In the genomic region with DNA sequence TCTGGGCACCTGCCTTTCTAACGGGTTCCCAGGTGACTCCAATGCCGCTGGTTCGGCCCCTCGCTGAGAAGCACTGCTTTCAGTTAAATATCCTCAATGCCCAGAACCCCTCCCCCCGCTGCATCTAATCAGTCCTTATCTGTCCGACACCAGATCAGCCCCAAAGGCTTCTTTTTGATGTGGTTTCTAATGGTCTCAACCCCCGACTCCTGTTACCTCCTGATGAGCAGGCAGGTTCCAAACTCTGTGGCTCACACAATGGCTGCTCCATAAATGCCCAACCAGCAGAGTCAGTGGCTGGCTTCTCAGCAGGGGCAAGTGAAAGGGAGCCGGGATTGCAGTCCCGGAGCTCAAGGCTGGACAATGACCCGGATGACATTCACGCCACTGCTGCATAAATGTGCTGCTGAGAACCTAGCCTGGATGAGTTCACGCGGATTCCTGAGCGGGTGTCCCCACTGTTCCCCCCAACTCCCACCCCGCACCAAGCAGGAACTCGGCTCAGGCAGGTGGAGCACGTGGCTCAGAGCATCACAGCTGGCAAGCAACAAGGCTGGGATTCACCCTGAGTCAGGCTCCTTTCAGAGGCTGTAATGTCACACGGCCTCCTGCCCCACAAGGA, we compare ENCODE assay signal across 15 cellular contexts. TPM values are rescaled to one million over a fixed set of nuclear protein-coding genes. Genes with fewer than 3 reads are reported as not detected.
DNase-seq lines count a peak whose midpoint lies in the region; ATAC-seq and TF ChIP-seq lines count a peak whose summit lies in the region.
"Had no signal": no experiment of that assay in that cellular context is flagged by ENCODE, and none has a peak within 500 bp of the region (broad histone marks: within the 10 kb centered on the region; RNA-seq: fewer than 3 reads in every experiment).

No MANE protein-coding gene starts in this region.

- no peaks in the 10 kb centered on the region for H3K9me3 Mint-ChIP-seq in neural progenitor cell
- no peaks in the 10 kb centered on the region for H3K9me3 Mint-ChIP-seq in effector memory CD8-positive, alpha-beta T cell
- H3K9me3 Mint-ChIP-seq: CD4-positive, alpha-beta memory T cell; central memory CD8-positive, alpha-beta T cell had no signal

- H2AFZ ChIP-seq in neural progenitor cell (replicated peaks) = no peak overlapping the region

- H3K36me3 ChIP-seq in neural progenitor cell = no peaks in the 10 kb centered on the region
- H3K36me3 ChIP-seq: SJSA1 had no signal

- no peak for TF ChIP-seq CTCF in neural progenitor cell (IDR thresholded peaks at IDR 0.05)

- no peak for ATAC-seq in HG02678 (IDR thresholded peaks at IDR 0.05; ENCODE audit: unreplicated experiment)
- no peak for ATAC-seq in effector memory CD8-positive, alpha-beta T cell (replicated peaks)
- ATAC-seq: sciatic nerve had no signal

- no peak overlapping the region for H3K4me3 ChIP-seq in neural progenitor cell
- H3K4me3 ChIP-seq: SJSA1 had no signal

- no peaks in the 10 kb centered on the region for H3K27me3 ChIP-seq in neural progenitor cell

- H3K9ac ChIP-seq in neural progenitor cell = no peak overlapping the region

- H3K79me2 ChIP-seq in neural progenitor cell (ENCODE audit: low read depth) = no peaks in the 10 kb centered on the region

- no peaks in the 10 kb centered on the region for H3K9me3 ChIP-seq in neural progenitor cell (ENCODE audit: low read depth)
- H3K9me3 ChIP-seq: SJSA1 had no signal

- TF ChIP-seq RAD21 in Ishikawa (IDR thresholded peaks at IDR 0.05; ENCODE audit: low read depth) = no peak

- H3K4me2 ChIP-seq in neural progenitor cell = peak overlapping the region; percentile 65

- H3K27ac Mint-ChIP-seq in neural progenitor cell = peak overlapping the region; percentile 93
- H3K27ac Mint-ChIP-seq in effector memory CD8-positive, alpha-beta T cell = peak overlapping the region in 1 of 2 donors; percentile 57
- H3K27ac Mint-ChIP-seq: CD4-positive, alpha-beta memory T cell had no signal

- H3K4me3 Mint-ChIP-seq in neural progenitor cell = peak overlapping the region; percentile 48
- no peak overlapping the region for H3K4me3 Mint-ChIP-seq in effector memory CD8-positive, alpha-beta T cell
- H3K4me3 Mint-ChIP-seq: CD4-positive, alpha-beta memory T cell; central memory CD8-positive, alpha-beta T cell had no signal

- H3K36me3 Mint-ChIP-seq in neural progenitor cell = no peaks in the 10 kb centered on the region
- no peaks in the 10 kb centered on the region for H3K36me3 Mint-ChIP-seq in effector memory CD8-positive, alpha-beta T cell (ENCODE audit: insufficient read depth)

- TF ChIP-seq EP300 in Ishikawa (IDR thresholded peaks at IDR 0.05; ENCODE audit: borderline replicate concordance) = no peak

- H3K4me1 Mint-ChIP-seq in neural progenitor cell = peaks cover 66% of the 10 kb centered on the region
- peaks cover 0 to 6% of the 10 kb centered on the region in 2 donors for H3K4me1 Mint-ChIP-seq in effector memory CD8-positive, alpha-beta T cell (ENCODE audit: low read depth in 2 of 2)
- H3K4me1 Mint-ChIP-seq: central memory CD8-positive, alpha-beta T cell had no signal

- peaks cover 25% of the 10 kb centered on the region for H3K27me3 Mint-ChIP-seq in neural progenitor cell (ENCODE audit: insufficient read depth, low read depth)
- H3K27me3 Mint-ChIP-seq in effector memory CD8-positive, alpha-beta T cell = peaks cover 13 to 47% of the 10 kb centered on the region in 2 donors

- H3K27ac ChIP-seq in neural progenitor cell = no peak overlapping the region
- H3K27ac ChIP-seq: HL-60, SJSA1 had no signal

- peaks cover 61% of the 10 kb centered on the region for H3K4me1 ChIP-seq in neural progenitor cell
- H3K4me1 ChIP-seq: SJSA1 had no signal

- H3F3A ChIP-seq in neural progenitor cell (ENCODE audit: low read depth) = peaks cover 44% of the 10 kb centered on the region

- H4K20me1 ChIP-seq in neural progenitor cell (ENCODE audit: low read depth) = peaks cover 8% of the 10 kb centered on the region

- DNase-seq in ELF-1 (ENCODE audit: low read depth, low spot score) (peak; percentile 94), dermis microvascular lymphatic vessel endothelial cell (ENCODE audit: low read depth in 2 of 2) (peak; percentile 4 to 5), neural progenitor cell (ENCODE audit: low spot score) (peak; percentile 70), T-helper 9 cell (no peak)
- DNase-seq in effector memory CD8-positive, alpha-beta T cell = no peak
- DNase-seq: activated effector memory CD4-positive, alpha-beta T cell treated with Interleukin-2 at 50 U/mL for 16 hours; CD4-positive, alpha-beta memory T cell; MV-4-11 had no signal

TF ChIP-seq in Ishikawa, 13 proteins besides CTCF, POLR2A, EP300 and RAD21:
- TF ChIP-seq, protein P1, sequence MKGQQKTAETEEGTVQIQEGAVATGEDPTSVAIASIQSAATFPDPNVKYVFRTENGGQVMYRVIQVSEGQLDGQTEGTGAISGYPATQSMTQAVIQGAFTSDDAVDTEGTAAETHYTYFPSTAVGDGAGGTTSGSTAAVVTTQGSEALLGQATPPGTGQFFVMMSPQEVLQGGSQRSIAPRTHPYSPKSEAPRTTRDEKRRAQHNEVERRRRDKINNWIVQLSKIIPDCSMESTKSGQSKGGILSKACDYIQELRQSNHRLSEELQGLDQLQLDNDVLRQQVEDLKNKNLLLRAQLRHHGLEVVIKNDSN (IDR thresholded peaks at IDR 0.05) = no peak
- no peak for TF ChIP-seq CEBPB (IDR thresholded peaks at IDR 0.05)
- no peak for TF ChIP-seq NFIC (IDR thresholded peaks at IDR 0.05)
- TF ChIP-seq, protein P2, sequence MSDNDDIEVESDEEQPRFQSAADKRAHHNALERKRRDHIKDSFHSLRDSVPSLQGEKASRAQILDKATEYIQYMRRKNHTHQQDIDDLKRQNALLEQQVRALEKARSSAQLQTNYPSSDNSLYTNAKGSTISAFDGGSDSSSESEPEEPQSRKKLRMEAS (IDR thresholded peaks at IDR 0.05) = 0 out of 2 replicates have a peak, but pooled peaks have one; percentile 28
- TF ChIP-seq TEAD4 (IDR thresholded peaks at IDR 0.05) = no peak
- no peak for TF ChIP-seq EGR1 (IDR thresholded peaks at IDR 0.05)
- TF ChIP-seq, protein P3, sequence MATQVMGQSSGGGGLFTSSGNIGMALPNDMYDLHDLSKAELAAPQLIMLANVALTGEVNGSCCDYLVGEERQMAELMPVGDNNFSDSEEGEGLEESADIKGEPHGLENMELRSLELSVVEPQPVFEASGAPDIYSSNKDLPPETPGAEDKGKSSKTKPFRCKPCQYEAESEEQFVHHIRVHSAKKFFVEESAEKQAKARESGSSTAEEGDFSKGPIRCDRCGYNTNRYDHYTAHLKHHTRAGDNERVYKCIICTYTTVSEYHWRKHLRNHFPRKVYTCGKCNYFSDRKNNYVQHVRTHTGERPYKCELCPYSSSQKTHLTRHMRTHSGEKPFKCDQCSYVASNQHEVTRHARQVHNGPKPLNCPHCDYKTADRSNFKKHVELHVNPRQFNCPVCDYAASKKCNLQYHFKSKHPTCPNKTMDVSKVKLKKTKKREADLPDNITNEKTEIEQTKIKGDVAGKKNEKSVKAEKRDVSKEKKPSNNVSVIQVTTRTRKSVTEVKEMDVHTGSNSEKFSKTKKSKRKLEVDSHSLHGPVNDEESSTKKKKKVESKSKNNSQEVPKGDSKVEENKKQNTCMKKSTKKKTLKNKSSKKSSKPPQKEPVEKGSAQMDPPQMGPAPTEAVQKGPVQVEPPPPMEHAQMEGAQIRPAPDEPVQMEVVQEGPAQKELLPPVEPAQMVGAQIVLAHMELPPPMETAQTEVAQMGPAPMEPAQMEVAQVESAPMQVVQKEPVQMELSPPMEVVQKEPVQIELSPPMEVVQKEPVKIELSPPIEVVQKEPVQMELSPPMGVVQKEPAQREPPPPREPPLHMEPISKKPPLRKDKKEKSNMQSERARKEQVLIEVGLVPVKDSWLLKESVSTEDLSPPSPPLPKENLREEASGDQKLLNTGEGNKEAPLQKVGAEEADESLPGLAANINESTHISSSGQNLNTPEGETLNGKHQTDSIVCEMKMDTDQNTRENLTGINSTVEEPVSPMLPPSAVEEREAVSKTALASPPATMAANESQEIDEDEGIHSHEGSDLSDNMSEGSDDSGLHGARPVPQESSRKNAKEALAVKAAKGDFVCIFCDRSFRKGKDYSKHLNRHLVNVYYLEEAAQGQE (IDR thresholded peaks at IDR 0.05; ENCODE audit: low read depth) = no peak
- no peak for TF ChIP-seq ZBTB7A (IDR thresholded peaks at IDR 0.05; ENCODE audit: low read depth)
- TF ChIP-seq TCF12 (IDR thresholded peaks at IDR 0.05; ENCODE audit: low read depth) = no peak
- TF ChIP-seq CREB1 (IDR thresholded peaks at IDR 0.05; ENCODE audit: low read depth) = no peak
- 0 out of 2 replicates have a peak, but pooled peaks have one; percentile 26 for TF ChIP-seq YY1 (IDR thresholded peaks at IDR 0.05; ENCODE audit: low read depth)
- TF ChIP-seq FOXM1 (IDR thresholded peaks at IDR 0.05; ENCODE audit: borderline replicate concordance, low read depth) = no peak
- TF ChIP-seq TAF1 (IDR thresholded peaks at IDR 0.05; ENCODE audit: low read depth) = no peak

RNA-seq across cellular contexts. Expression of a gene that starts 1.0 kb away (rescaled TPM):
- total RNA-seq in dermis microvascular lymphatic vessel endothelial cell (not detected in 2 replicates), neural progenitor cell (ENCODE audit: low replicate concordance) (not detected in 2 replicates)
- total RNA-seq: CD4-positive, alpha-beta memory T cell; myocyte; sciatic nerve; SJSA1 had no signal

Comparison
In these comparisons a context has a peak if more than half of its experiments do, and no peak if none do; other contexts are left out.
1. DNase-seq: peak in ELF-1 (single experiment), dermis microvascular lymphatic vessel endothelial cell (2 of 2) and neural progenitor cell (single experiment); none in T-helper 9 cell (single experiment) and effector memory CD8-positive, alpha-beta T cell (0 of 3).